ENCODE assay signal across 8 cellular contexts in genomic region chr6:26284537-26285142, GRCh38.
DNase-seq lines count a peak whose midpoint lies in the region; ATAC-seq and TF ChIP-seq lines count a peak whose summit lies in the region.

No MANE protein-coding gene starts in this region.

- H3K36me3 Mint-ChIP-seq in stimulated activated memory B cell treated with anti-CD40 and anti-IgM and Interleukin-4, amounts not matched to agents 10 μg/mL and 1 μg/mL and 100 μg/mL, for 72 hours: peaks cover 29% of the 10 kb centered on the region

- H3K9me3 ChIP-seq in MG63: peaks cover 9% of the 10 kb centered on the region; the same call in 1 of the 2 replicates

- no peak for TF ChIP-seq POLR2A in lower leg skin (IDR thresholded peaks at IDR 0.05)

- WGBS in lower leg skin, 2 donors: 0% methylated on average over 23 of the region's 23 CpGs

- ATAC-seq in stimulated activated memory B cell treated with anti-CD40 and anti-IgM and Interleukin-4, amounts not matched to agents 10 μg/mL and 1 μg/mL and 100 μg/mL, for 72 hours: peak; percentile 10
- ATAC-seq in GM19455 (IDR thresholded peaks at IDR 0.05; ENCODE audit: unreplicated experiment) (no peak), GM19395 (IDR thresholded peaks at IDR 0.05; ENCODE audit: unreplicated experiment) (no peak)

- peak; percentile 54 for DNase-seq in DMS 273 (lab: John Stamatoyannopoulos, UW; ENCODE audit: unreplicated experiment)
- DNase-seq in MG63: peak; percentile 57
- peak in 1 of 2 donors; percentile 92 for DNase-seq in lower leg skin (ENCODE audit: low spot score in 2 of 2)

- peak overlapping the region; percentile 68 for H3K4me3 ChIP-seq in MG63
- peak overlapping the region; percentile 51 for H3K4me3 ChIP-seq in lower leg skin (ENCODE audit: low read depth, poor library complexity, severe bottlenecking)

- peaks cover 2% of the 10 kb centered on the region for H3K9me3 Mint-ChIP-seq in stimulated activated memory B cell treated with anti-CD40 and anti-IgM and Interleukin-4, amounts not matched to agents 10 μg/mL and 1 μg/mL and 100 μg/mL, for 72 hours

- intact Hi-C loops in lower leg skin (cut with DNase I; ENCODE audit: low total_unique reads): no loop called here

- peak overlapping the region; percentile 93 for H3K27ac Mint-ChIP-seq in stimulated activated memory B cell treated with anti-CD40 and anti-IgM and Interleukin-4, amounts not matched to agents 10 μg/mL and 1 μg/mL and 100 μg/mL, for 72 hours

- H3K27ac ChIP-seq in VCaP (peak overlapping the region; percentile 87), cingulate gyrus (ENCODE audit: low read depth, low read length) (peak overlapping the region; percentile 76)

- peak overlapping the region; percentile 82 for H3K4me3 Mint-ChIP-seq in stimulated activated memory B cell treated with anti-CD40 and anti-IgM and Interleukin-4, amounts not matched to agents 10 μg/mL and 1 μg/mL and 100 μg/mL, for 72 hours

- no peaks in the 10 kb centered on the region for H3K27me3 ChIP-seq in MG63

- peaks cover 9% of the 10 kb centered on the region for H3K27me3 Mint-ChIP-seq in stimulated activated memory B cell treated with anti-CD40 and anti-IgM and Interleukin-4, amounts not matched to agents 10 μg/mL and 1 μg/mL and 100 μg/mL, for 72 hours

- H3K36me3 ChIP-seq in MG63: no peaks in the 10 kb centered on the region

- peaks cover 18% of the 10 kb centered on the region for H3K4me1 Mint-ChIP-seq in stimulated activated memory B cell treated with anti-CD40 and anti-IgM and Interleukin-4, amounts not matched to agents 10 μg/mL and 1 μg/mL and 100 μg/mL, for 72 hours

- no peak for TF ChIP-seq CTCF in VCaP (conservative IDR thresholded peaks at IDR 0.05)
- TF ChIP-seq CTCF in lower leg skin (IDR thresholded peaks at IDR 0.05): no peak
